In the genomic region with DNA sequence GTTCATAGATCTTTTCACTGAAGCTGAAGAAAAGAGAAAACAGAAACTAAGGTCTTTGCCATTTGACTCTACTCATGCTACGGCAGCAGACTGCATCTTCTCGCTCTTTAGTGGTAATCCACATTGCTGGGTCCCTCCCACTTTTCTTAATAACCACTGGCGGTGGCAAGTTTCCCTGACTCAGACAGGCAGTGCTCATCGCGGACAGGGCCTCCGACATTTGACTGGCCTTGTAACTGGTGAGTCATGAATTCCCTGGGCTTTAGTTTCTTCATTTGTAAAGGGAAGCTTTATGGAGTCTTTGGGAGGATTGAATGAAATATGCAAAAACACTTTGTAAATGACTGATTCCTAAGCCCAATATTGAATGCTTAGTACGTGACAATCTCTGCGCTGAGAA, we compare ENCODE assay signal across 9 cellular contexts.
A peak's percentile ranks its signal among the peaks of the same experiment; 100 is the strongest.
DNase-seq lines count a peak whose midpoint lies in the region; ATAC-seq, FAIRE-seq and TF ChIP-seq lines count a peak whose summit lies in the region.
"Had no signal": no experiment of that assay in that cellular context is flagged by ENCODE, and none has a peak within 500 bp of the region (broad histone marks: within the 10 kb centered on the region; RNA-seq: fewer than 3 reads in every experiment).

No MANE protein-coding gene starts in this region.

- H3K27me3 ChIP-seq in body of pancreas (no peaks in the 10 kb centered on the region), keratinocyte (ENCODE audit: control insufficient read depth, extremely low read depth, insufficient read depth, low read length) (no peaks in the 10 kb centered on the region)

- peaks cover 0 to 17% of the 10 kb centered on the region in 2 donors for H3K27me3 Mint-ChIP-seq in stimulated activated naive B cell treated with anti-CD40 and anti-IgM and Interleukin-4, amounts not matched to agents 10 μg/mL and 1 μg/mL and 100 μg/mL, for 72 hours

- no peak overlapping the region for H3K4me2 ChIP-seq in keratinocyte (ENCODE audit: control insufficient read depth, extremely low read depth, insufficient read depth, low read depth, low read length)

- FAIRE-seq in HTR-8/SVneo (lab: Jason Lieb, UNC) (no peak), keratinocyte (lab: Jason Lieb, UNC) (peak; percentile 5)

- H3K4me3 ChIP-seq in body of pancreas: no peak overlapping the region
- no peak overlapping the region for H3K4me3 ChIP-seq in keratinocyte (ENCODE audit: control insufficient read depth in 2 of 3, extremely low read depth in 1 of 3, insufficient read depth in 2 of 3, low read depth in 1 of 3, low read length in 3 of 3)
- H3K4me3 ChIP-seq: dorsolateral prefrontal cortex had no signal

- TF ChIP-seq POLR2A in body of pancreas (IDR thresholded peaks at IDR 0.05): no peak

- no peak overlapping the region for H3K27ac Mint-ChIP-seq in stimulated activated naive B cell treated with anti-CD40 and anti-IgM and Interleukin-4, amounts not matched to agents 10 μg/mL and 1 μg/mL and 100 μg/mL, for 72 hours

- DNase-seq in ACHN (peak; percentile 89), HTR-8/SVneo (ENCODE audit: insufficient read length, low spot score) (peak; percentile 69), body of pancreas (peak in 3 of 4 donors; percentile 20 to 51 (median 24)), keratinocyte (ENCODE audit: low read depth, low spot score) (peak; percentile 19), NCI-H1048 (lab: John Stamatoyannopoulos, UW) (no peak)
- DNase-seq in stimulated activated naive B cell treated with anti-CD40 and anti-IgM and Interleukin-4, amounts not matched to agents 10 μg/mL and 1 μg/mL and 100 μg/mL, for 72 hours: no peak
- DNase-seq: dorsolateral prefrontal cortex had no signal

- H3K36me3 ChIP-seq in body of pancreas (replicated peaks in 1 of 2; ENCODE audit: insufficient read depth in 1 of 2, low read depth in 2 of 2) (no peaks in the 10 kb centered on the region), keratinocyte (ENCODE audit: control insufficient read depth in 2 of 2, extremely low read depth in 1 of 2, insufficient read depth in 2 of 2, low read length in 2 of 2) (no peaks in the 10 kb centered on the region)

- in situ Hi-C loops in ACHN (cut with HindIII; ENCODE audit: low pct_ligation_motif_present, low pct_unique_long_range_greater_than_20kb, low sequenced_read_pairs): no loop called here

- H3K9me1 ChIP-seq in keratinocyte (ENCODE audit: control insufficient read depth, extremely low read depth, insufficient read depth, low read length): no peaks in the 10 kb centered on the region

- H2AFZ ChIP-seq in keratinocyte (ENCODE audit: control insufficient read depth, low read length): no peak overlapping the region

- WGBS in body of pancreas, 2 donors: 81 to 84% methylated on average over 8 of the region's 8 CpGs

- no peaks in the 10 kb centered on the region for H3K4me1 Mint-ChIP-seq in stimulated activated naive B cell treated with anti-CD40 and anti-IgM and Interleukin-4, amounts not matched to agents 10 μg/mL and 1 μg/mL and 100 μg/mL, for 72 hours

- no peak overlapping the region for H3K4me3 Mint-ChIP-seq in stimulated activated naive B cell treated with anti-CD40 and anti-IgM and Interleukin-4, amounts not matched to agents 10 μg/mL and 1 μg/mL and 100 μg/mL, for 72 hours

- no peaks in the 10 kb centered on the region for H4K20me1 ChIP-seq in keratinocyte (ENCODE audit: control insufficient read depth, extremely low read depth, insufficient read depth, low read length)

- no peaks in the 10 kb centered on the region for H3K79me2 ChIP-seq in keratinocyte (ENCODE audit: control insufficient read depth, insufficient read depth, low read length)

- dilution Hi-C loops in keratinocyte (cut with MboI; ENCODE audit: extremely low pct_ligation_motif_present, low sequenced_read_pairs): no loop called here

- H3K4me1 ChIP-seq in body of pancreas (no peaks in the 10 kb centered on the region), keratinocyte (ENCODE audit: control insufficient read depth, extremely low read depth, insufficient read depth, low read length) (no peaks in the 10 kb centered on the region)

- H3K9me3 ChIP-seq in body of pancreas (no peaks in the 10 kb centered on the region), keratinocyte (ENCODE audit: control insufficient read depth, low read depth, low read length) (no peaks in the 10 kb centered on the region)

- TF ChIP-seq CTCF in body of pancreas (IDR thresholded peaks at IDR 0.05) (no peak), keratinocyte (optimal IDR thresholded peaks at IDR 0.05 in 1 of 3, IDR thresholded peaks at IDR 0.05 in 1 of 3, conservative IDR thresholded peaks at IDR 0.05 in 1 of 3; ENCODE audit: extremely low read depth in 1 of 3, insufficient read depth in 2 of 3, low read length in 3 of 3) (no peak)

- peaks cover 0 to 3% of the 10 kb centered on the region in 2 donors for H3K9me3 Mint-ChIP-seq in stimulated activated naive B cell treated with anti-CD40 and anti-IgM and Interleukin-4, amounts not matched to agents 10 μg/mL and 1 μg/mL and 100 μg/mL, for 72 hours

- no peaks in the 10 kb centered on the region for H3K36me3 Mint-ChIP-seq in stimulated activated naive B cell treated with anti-CD40 and anti-IgM and Interleukin-4, amounts not matched to agents 10 μg/mL and 1 μg/mL and 100 μg/mL, for 72 hours

- intact Hi-C loops in body of pancreas (cut with DNase I): no loop called here

- H3K27ac ChIP-seq in body of pancreas (no peak overlapping the region), keratinocyte (ENCODE audit: control insufficient read depth, insufficient read depth, low read length) (no peak overlapping the region)
- H3K27ac ChIP-seq: dorsolateral prefrontal cortex had no signal

- ATAC-seq in body of pancreas: peak; percentile 59
- no peak for ATAC-seq in GM21515 (IDR thresholded peaks at IDR 0.05; ENCODE audit: unreplicated experiment)
- ATAC-seq in HG02798 (IDR thresholded peaks at IDR 0.05; ENCODE audit: poor library complexity, unreplicated experiment): no peak
- ATAC-seq in stimulated activated naive B cell treated with anti-CD40 and anti-IgM and Interleukin-4, amounts not matched to agents 10 μg/mL and 1 μg/mL and 100 μg/mL, for 72 hours (replicated peaks): no peak

- no peak overlapping the region for H3K9ac ChIP-seq in keratinocyte (ENCODE audit: control insufficient read depth, extremely low read depth, insufficient read depth, low read length)

Comparison
In these comparisons a context has a peak if more than half of its experiments do, and no peak if none do; other contexts are left out.
1. DNase-seq: peak in ACHN (single experiment), HTR-8/SVneo (single experiment), body of pancreas (3 of 4) and keratinocyte (single experiment); none in NCI-H1048 (single experiment) and stimulated activated naive B cell treated with anti-CD40 and anti-IgM and Interleukin-4, amounts not matched to agents 10 μg/mL and 1 μg/mL and 100 μg/mL, for 72 hours (single experiment).